Comparison of ENCODE assay signal across 18 cellular contexts in genomic region chr3:48418651-48419050, GRCh38.
A peak's percentile ranks its signal among the peaks of the same experiment; 100 is the strongest.
DNase-seq lines count a peak whose midpoint lies in the region; ATAC-seq and TF ChIP-seq lines count a peak whose summit lies in the region.
"Had no signal": no experiment of that assay in that cellular context is flagged by ENCODE, and none has a peak within 500 bp of the region (broad histone marks: within the 10 kb centered on the region; RNA-seq: fewer than 3 reads in every experiment).

No MANE protein-coding gene starts in this region.

- no peak overlapping the region for H3K4me3 Mint-ChIP-seq in nephron progenitor cell
- H3K4me3 Mint-ChIP-seq: CD4-positive, CD25-positive, alpha-beta regulatory T cell had no signal

- no peak for TF ChIP-seq CTCF in GM20000 (IDR thresholded peaks at IDR 0.05; ENCODE audit: extremely low read depth, missing control alignments)
- no peak for TF ChIP-seq CTCF in nephron progenitor cell (IDR thresholded peaks at IDR 0.05)
- no peak for TF ChIP-seq CTCF in tibial artery (IDR thresholded peaks at IDR 0.05)

- H3K9me3 ChIP-seq in stomach smooth muscle (ENCODE audit: control insufficient read depth in 2 of 2, low read length in 2 of 2) (no peaks in the 10 kb centered on the region), tibial artery (no peaks in the 10 kb centered on the region)
- H3K9me3 ChIP-seq: BE2C, Caco-2, HAP-1 had no signal

- no peaks in the 10 kb centered on the region for H3K9me3 Mint-ChIP-seq in nephron progenitor cell

- TF ChIP-seq POLR2A in GM18505 (IDR thresholded peaks at IDR 0.05; ENCODE audit: borderline replicate concordance, extremely low read depth, insufficient read depth, insufficient read length): no peak

- intact Hi-C loops in tibial artery (cut with DNase I; ENCODE audit: low total_unique reads): no loop called here

- no peak overlapping the region for H3K4me3 ChIP-seq in stomach smooth muscle (ENCODE audit: low read length in 2 of 2)
- H3K4me3 ChIP-seq in tibial artery: no peak overlapping the region
- H3K4me3 ChIP-seq: HAP-1, K562 had no signal

- peaks cover 13% of the 10 kb centered on the region for H3K36me3 Mint-ChIP-seq in nephron progenitor cell (ENCODE audit: low read depth)
- H3K36me3 Mint-ChIP-seq: CD4-positive, CD25-positive, alpha-beta regulatory T cell had no signal

- H3K4me1 ChIP-seq in stomach smooth muscle (ENCODE audit: control insufficient read depth, insufficient read depth, low read length) (peaks cover 32% of the 10 kb centered on the region), tibial artery (peaks cover 0 to 51% (median 28%) of the 10 kb centered on the region in 4 donors)
- H3K4me1 ChIP-seq: BE2C, Caco-2, HAP-1 had no signal

- H3K36me3 ChIP-seq in stomach smooth muscle (ENCODE audit: control insufficient read depth in 2 of 2, insufficient read depth in 2 of 2, low read length in 2 of 2) (peaks cover 13 to 54% of the 10 kb centered on the region in 2 donors), tibial artery (peaks cover 79 to 100% (median 93%) of the 10 kb centered on the region in 3 donors)
- H3K36me3 ChIP-seq: BE2C had no signal

- no peak for ATAC-seq in GM18505 (IDR thresholded peaks at IDR 0.05; ENCODE audit: unreplicated experiment)
- ATAC-seq in GM19328 (IDR thresholded peaks at IDR 0.05; ENCODE audit: unreplicated experiment): no peak
- ATAC-seq: K562 had no signal

- no peaks in the 10 kb centered on the region for H3K27me3 ChIP-seq in stomach smooth muscle (ENCODE audit: control insufficient read depth in 1 of 2, insufficient read depth in 2 of 2, low read length in 2 of 2)
- no peaks in the 10 kb centered on the region for H3K27me3 ChIP-seq in tibial artery
- H3K27me3 ChIP-seq: BE2C had no signal

- H3K9ac ChIP-seq in stomach smooth muscle (ENCODE audit: low read length in 2 of 2): no peak overlapping the region

- H3K27me3 Mint-ChIP-seq in nephron progenitor cell (ENCODE audit: low read depth, poor library complexity): peaks cover 3% of the 10 kb centered on the region
- H3K27me3 Mint-ChIP-seq: CD4-positive, CD25-positive, alpha-beta regulatory T cell had no signal

- peak overlapping the region; percentile 18 for H3K27ac ChIP-seq in stomach smooth muscle (ENCODE audit: low read length)
- H3K27ac ChIP-seq in tibial artery: no peak overlapping the region
- H3K27ac ChIP-seq: HL-60 had no signal

- H3K27ac Mint-ChIP-seq in nephron progenitor cell: peak overlapping the region; percentile 72
- H3K27ac Mint-ChIP-seq: CD4-positive, CD25-positive, alpha-beta regulatory T cell had no signal

- H3K4me1 Mint-ChIP-seq in nephron progenitor cell: peaks cover 7% of the 10 kb centered on the region
- H3K4me1 Mint-ChIP-seq: CD4-positive, CD25-positive, alpha-beta regulatory T cell had no signal

- DNase-seq in GM20000 (ENCODE audit: low spot score) (peak; percentile 14), RPMI8226 (peak; percentile 20), nephron progenitor cell (no peak), tibial artery (no peak)
- DNase-seq: ACHN; BE2C; C1 segment of cervical spinal cord; Caco-2; CD4-positive, CD25-positive, alpha-beta regulatory T cell; DMS79; GDM1; IMR-90 had no signal

Comparison
In these comparisons a context has a peak if more than half of its experiments do, and no peak if none do; other contexts are left out.
1. DNase-seq: peak in GM20000 (single experiment) and RPMI8226 (single experiment); none in nephron progenitor cell (single experiment) and tibial artery (0 of 2).